8 cellular contexts compared by ENCODE assay signal in genomic region chr11:102560555-102561011, GRCh38. TPM values are rescaled to one million over a fixed set of nuclear protein-coding genes. Genes with fewer than 3 reads are reported as not detected.
DNase-seq lines count a peak whose midpoint lies in the region; ATAC-seq lines count a peak whose summit lies in the region.

No MANE protein-coding gene starts in this region.

- peaks cover 50% of the 10 kb centered on the region for H3K4me1 Mint-ChIP-seq in activated CD4-positive, alpha-beta T cell treated with anti-CD3 and anti-CD28 coated beads, Interleukin-2, amount 10 ng/mL, durations not matched to agents 7 days and 5 days

- H3K27me3 Mint-ChIP-seq in activated CD4-positive, alpha-beta T cell treated with anti-CD3 and anti-CD28 coated beads, Interleukin-2, amount 10 ng/mL, durations not matched to agents 7 days and 5 days = peaks cover 3% of the 10 kb centered on the region

- CTCF ChIA-PET in activated CD4-positive, alpha-beta T cell treated with anti-CD3 and anti-CD28 coated beads, Interleukin-2, amount 10 ng/mL, durations not matched to agents 7 days and 5 days (lab: Charles Lee) = interaction anchor here (2.3 kb wide), 1 partner anchor 15 kb away, joined by 9 read pairs; no protein-coding TSS in a partner anchor

- H3K4me3 Mint-ChIP-seq in activated CD4-positive, alpha-beta T cell treated with anti-CD3 and anti-CD28 coated beads, Interleukin-2, amount 10 ng/mL, durations not matched to agents 7 days and 5 days = peak overlapping the region; percentile 66

- peaks cover 16% of the 10 kb centered on the region for H3K9me3 Mint-ChIP-seq in activated CD4-positive, alpha-beta T cell treated with anti-CD3 and anti-CD28 coated beads, Interleukin-2, amount 10 ng/mL, durations not matched to agents 7 days and 5 days

- POLR2A ChIA-PET in activated CD4-positive, alpha-beta T cell treated with anti-CD3 and anti-CD28 coated beads, Interleukin-2, amount 10 ng/mL, durations not matched to agents 7 days and 5 days (lab: Charles Lee) = no interaction called here

- H3K36me3 Mint-ChIP-seq in activated CD4-positive, alpha-beta T cell treated with anti-CD3 and anti-CD28 coated beads, Interleukin-2, amount 10 ng/mL, durations not matched to agents 7 days and 5 days (ENCODE audit: low read depth) = peaks cover 21% of the 10 kb centered on the region

- ATAC-seq in HG02763 (IDR thresholded peaks at IDR 0.05; ENCODE audit: unreplicated experiment) = peak; percentile 70

- DNase-seq in activated CD4-positive, alpha-beta T cell treated with anti-CD3 and anti-CD28 coated beads, Interleukin-2, amount 10 ng/mL, durations not matched to agents 7 days and 5 days = peak; percentile 40
- no peak for DNase-seq in activated CD4-positive, alpha-beta T cell treated with anti-CD3 and anti-CD28 coated beads, Interleukin-2, amount 50 U/mL, for 1 hour
- DNase-seq in NCI-H226 (peak; percentile 42), cerebellar cortex (ENCODE audit: low spot score) (peak; percentile 3), pons (ENCODE audit: low spot score) (peak; percentile 20), NCI-H1694 treated with DMSO at 0.1 percent for 48 hours (lab: John Stamatoyannopoulos, UW) (no peak), NCI-H2081 (lab: John Stamatoyannopoulos, UW) (no peak)

- peak overlapping the region; percentile 95 for H3K27ac Mint-ChIP-seq in activated CD4-positive, alpha-beta T cell treated with anti-CD3 and anti-CD28 coated beads, Interleukin-2, amount 10 ng/mL, durations not matched to agents 7 days and 5 days

RNA-seq across cellular contexts. Expression of gene MMP7, which starts 30.0 kb away (rescaled TPM):
- not detected for total RNA-seq in activated CD4-positive, alpha-beta T cell treated with anti-CD3 and anti-CD28 coated beads, Interleukin-2, amount 10 ng/mL, durations not matched to agents 7 days and 5 days

Comparison
In these comparisons a context has a peak if more than half of its experiments do, and no peak if none do; other contexts are left out.
1. DNase-seq: peak in activated CD4-positive, alpha-beta T cell treated with anti-CD3 and anti-CD28 coated beads, Interleukin-2, amount 10 ng/mL, durations not matched to agents 7 days and 5 days (single experiment), NCI-H226 (single experiment), cerebellar cortex (single experiment) and pons (single experiment); none in activated CD4-positive, alpha-beta T cell treated with anti-CD3 and anti-CD28 coated beads, Interleukin-2, amount 50 U/mL, for 1 hour (single experiment), NCI-H1694 treated with DMSO at 0.1 percent for 48 hours (single experiment) and NCI-H2081 (0 of 2).